ENCODE assay signal across 1 cellular context in genomic region chr19:55253842-55254624, GRCh38.
TF ChIP-seq lines count a peak whose summit lies in the region.

No MANE protein-coding gene starts in this region.

TF ChIP-seq in endothelial cell of umbilical vein, 7 proteins besides CTCF, POLR2A, EP300 and RAD21:
- no peak for TF ChIP-seq FOS (IDR thresholded peaks at IDR 0.05; ENCODE audit: borderline replicate concordance, insufficient read depth, low read length)
- TF ChIP-seq, protein P1, sequence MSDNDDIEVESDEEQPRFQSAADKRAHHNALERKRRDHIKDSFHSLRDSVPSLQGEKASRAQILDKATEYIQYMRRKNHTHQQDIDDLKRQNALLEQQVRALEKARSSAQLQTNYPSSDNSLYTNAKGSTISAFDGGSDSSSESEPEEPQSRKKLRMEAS (IDR thresholded peaks at IDR 0.05; ENCODE audit: insufficient read depth, insufficient read length): no peak
- TF ChIP-seq MYC (IDR thresholded peaks at IDR 0.05; ENCODE audit: low read depth, low read length): no peak
- no peak for TF ChIP-seq EZH2 (IDR thresholded peaks at IDR 0.05; ENCODE audit: borderline replicate concordance, low read depth, low read length, severe bottlenecking)
- no peak for TF ChIP-seq POLR2AphosphoS5 (IDR thresholded peaks at IDR 0.05; ENCODE audit: insufficient read depth, low read depth, low read length)
- no peak for TF ChIP-seq JUN (IDR thresholded peaks at IDR 0.05; ENCODE audit: borderline replicate concordance, insufficient read depth, insufficient read length, low read depth)
- TF ChIP-seq GATA2 (IDR thresholded peaks at IDR 0.05; ENCODE audit: insufficient read depth, insufficient read length, low read depth, low read length): no peak
TF ChIP-seq in endothelial cell of umbilical vein: peak in this region for 0.
